In genomic region chr3:65761431-65761830, GRCh38 we compare ENCODE assay signal across 30 cellular contexts.
A peak's percentile ranks its signal among the peaks of the same experiment; 100 is the strongest.
DNase-seq lines count a peak whose midpoint lies in the region; ATAC-seq, FAIRE-seq and TF ChIP-seq lines count a peak whose summit lies in the region.
"Had no signal": no experiment of that assay in that cellular context is flagged by ENCODE, and none has a peak within 500 bp of the region (broad histone marks: within the 10 kb centered on the region; RNA-seq: fewer than 3 reads in every experiment).

No MANE protein-coding gene starts in this region.

- no peaks in the 10 kb centered on the region for H3K9me3 ChIP-seq in iPS-20b (ENCODE audit: insufficient read depth, low read depth, low read length)
- no peaks in the 10 kb centered on the region for H3K9me3 ChIP-seq in stomach
- H3K9me3 ChIP-seq: neutrophil, vagina had no signal

- no peaks in the 10 kb centered on the region for H3K27me3 ChIP-seq in iPS-20b (ENCODE audit: insufficient read depth, low read length)
- H3K27me3 ChIP-seq in stomach: no peaks in the 10 kb centered on the region
- H3K27me3 ChIP-seq: brain microvascular endothelial cell, neutrophil, vagina had no signal

- TF ChIP-seq CTCF in stomach (IDR thresholded peaks at IDR 0.05): no peak

- H3K4me1 ChIP-seq in iPS-20b (ENCODE audit: insufficient read depth, low read length) (peaks cover 34% of the 10 kb centered on the region), stomach (peaks cover 0 to 12% (median 2%) of the 10 kb centered on the region in 4 donors)
- H3K4me1 ChIP-seq: vagina had no signal

- no peak for FAIRE-seq in RCC 7860 (lab: Jason Lieb, UNC)
- FAIRE-seq: HTR-8/SVneo had no signal

- ATAC-seq in HG02623 (IDR thresholded peaks at IDR 0.05; ENCODE audit: unreplicated experiment): no peak
- ATAC-seq: activated CD8-positive, alpha-beta memory T cell treated with anti-CD3 and anti-CD28 coated beads, Interleukin-2, amount 10 ng/mL, durations not matched to agents 7 days and 5 days; activated T-cell treated with anti-CD3 and anti-CD28 coated beads, Interleukin-2, amount 50 U/mL, for 72 hours; HCT116; PC-3 had no signal

- intact Hi-C loops in stomach (cut with DNase I; ENCODE audit: low total_unique reads): no loop called here

- H3K36me3 ChIP-seq in iPS-20b (ENCODE audit: insufficient read depth, low read depth, low read length) (no peaks in the 10 kb centered on the region), stomach (no peaks in the 10 kb centered on the region)
- H3K36me3 ChIP-seq: brain microvascular endothelial cell, neutrophil, vagina had no signal

- no peak for TF ChIP-seq POLR2A in stomach (IDR thresholded peaks at IDR 0.05)

- DNase-seq in Jurkat, Clone E6-1 (ENCODE audit: low read depth, low spot score): peak; percentile 78
- DNase-seq in pons (ENCODE audit: low spot score): peak; percentile 86
- no peak for DNase-seq in RCC 7860 (ENCODE audit: low spot score)
- DNase-seq in stomach: no peak
- DNase-seq in Kasumi-1 (lab: John Stamatoyannopoulos, UW): no peak
- DNase-seq: activated B cell treated with CpG ODN at 0.5 μM for 24 hours; activated CD4-positive, alpha-beta T cell treated with anti-CD3 and anti-CD28 coated beads, Interleukin-2, amount 50 U/mL, for 1 hour; activated CD8-positive, alpha-beta memory T cell treated with anti-CD3 and anti-CD28 coated beads, Interleukin-2, amount 10 ng/mL, durations not matched to agents 7 days and 5 days; activated naive CD4-positive, alpha-beta T cell; activated T-cell treated with anti-CD3 and anti-CD28 coated beads, Interleukin-2, amount 50 U/mL, for 72 hours; brain microvascular endothelial cell; Calu3; DND-41; Karpas-422; kidney glomerular epithelial cell; NCI-H1694 treated with DMSO at 0.1 percent for 48 hours; NK-92 treated with Interleukin-12 subunit alpha and Interleukin-12 subunit beta, amount 100 ng/mL, for 24 hours; PC-3; SHP77 treated with DMSO at 0.1 percent for 48 hours; stimulated activated naive CD4-positive, alpha-beta T cell; T1000 had no signal

- H3K9ac ChIP-seq in iPS-20b (ENCODE audit: low read depth, low read length): peak overlapping the region; percentile 50; the same call in 1 of the 2 replicates

- no peak for TF ChIP-seq EP300 in stomach (IDR thresholded peaks at IDR 0.05)

- H3K27ac ChIP-seq in angular gyrus (ENCODE audit: low read depth, low read length) (peak overlapping the region; percentile 10), iPS-20b (ENCODE audit: low read length) (peak overlapping the region; percentile 42), stomach (no peak overlapping the region)
- H3K27ac ChIP-seq: brain microvascular endothelial cell, epithelial cell of prostate, neutrophil, vagina had no signal

- WGBS in stomach, 5 donors: 82 to 90% (median 86%) methylated on average over 6 of the region's 6 CpGs

- H3K4me3 ChIP-seq in Jurkat, Clone E6-1 (ENCODE audit: low read length): no peak overlapping the region
- H3K4me3 ChIP-seq in iPS-20b (ENCODE audit: low read length) (peak overlapping the region; percentile 11; the same call in 1 of the 2 replicates), stomach (no peak overlapping the region)
- H3K4me3 ChIP-seq: lung, vagina had no signal

Comparison
In these comparisons a context has a peak if more than half of its experiments do, and no peak if none do; other contexts are left out.
1. DNase-seq: peak in Jurkat, Clone E6-1 (single experiment) and pons (single experiment); none in RCC 7860 (single experiment), stomach (single experiment) and Kasumi-1 (0 of 2).
2. H3K27ac ChIP-seq: peak in angular gyrus (single experiment) and iPS-20b (single experiment); none in stomach (0 of 5).